ENCODE assay signal across 10 cellular contexts in genomic region chr11:74517592-74517991, GRCh38. TPM values are rescaled to one million over a fixed set of nuclear protein-coding genes. Genes with fewer than 3 reads are reported as not detected.
DNase-seq lines count a peak whose midpoint lies in the region; ATAC-seq, FAIRE-seq and TF ChIP-seq lines count a peak whose summit lies in the region.
"Not testable (repeated sequence)": the region's sequence is repeated elsewhere in the genome, so short reads cannot be mapped to it uniquely, and the experiment has no call there.
"Had no signal": no experiment of that assay in that cellular context is flagged by ENCODE, and none has a peak within 500 bp of the region (broad histone marks: within the 10 kb centered on the region; RNA-seq: fewer than 3 reads in every experiment).

No MANE protein-coding gene starts in this region.

- H3K27me3 ChIP-seq in K562 (ENCODE audit: control insufficient read depth in 2 of 2, insufficient read depth in 2 of 2, low read length in 2 of 2) = not testable (repeated sequence)

- intact Hi-C loops in activated T-helper 1 cell treated with anti-CD3 and anti-CD28 coated beads, Interleukin-12 subunit alpha, Interleukin-12 subunit beta, Interleukin-2, Interleukin-4 antibody, amounts not matched to agents 30 ng/mL and 10 ng/mL and 1 ng/mL, durations not matched to agents 14 hours and 24 hours and 36 hours (cut with micrococcal nuclease); K562 (cut with micrococcal nuclease): not testable (repeated sequence)

- not testable (repeated sequence) for H3K79me2 ChIP-seq in K562 (ENCODE audit: control insufficient read depth, insufficient read depth, low read length)

- POLR2A ChIA-PET in HEK293 (lab: Yijun Ruan, JAX); K562 (lab: Yijun Ruan, JAX): not testable (repeated sequence)

- 21% methylated on average over 6 of the region's 6 CpGs for WGBS in K562 (ENCODE audit: insufficient coverage, low coverage, missing lambda C conversion rate)

- H3K4me2 ChIP-seq in K562 (ENCODE audit: insufficient read depth, low read length) = not testable (repeated sequence)

- H3K9me3 Mint-ChIP-seq in activated T-helper 1 cell treated with anti-CD3 and anti-CD28 coated beads, Interleukin-12 subunit alpha, Interleukin-12 subunit beta, Interleukin-2, Interleukin-4 antibody, amounts not matched to agents 30 ng/mL and 10 ng/mL and 1 ng/mL, durations not matched to agents 14 hours and 24 hours and 36 hours = not testable (repeated sequence)

- not testable (repeated sequence) for H3K27ac ChIP-seq in HEK293 (ENCODE audit: extremely low read depth, low read depth, low read length); K562 (ENCODE audit: extremely low read depth, low read depth, low read length)

- H3K4me1 Mint-ChIP-seq in activated T-helper 1 cell treated with anti-CD3 and anti-CD28 coated beads, Interleukin-12 subunit alpha, Interleukin-12 subunit beta, Interleukin-2, Interleukin-4 antibody, amounts not matched to agents 30 ng/mL and 10 ng/mL and 1 ng/mL, durations not matched to agents 14 hours and 24 hours and 36 hours (ENCODE audit: low read depth) = not testable (repeated sequence)

- in situ Hi-C loops in K562 (cut with MboI) = not testable (repeated sequence)

- H3K27ac Mint-ChIP-seq in activated T-helper 1 cell treated with anti-CD3 and anti-CD28 coated beads, Interleukin-12 subunit alpha, Interleukin-12 subunit beta, Interleukin-2, Interleukin-4 antibody, amounts not matched to agents 30 ng/mL and 10 ng/mL and 1 ng/mL, durations not matched to agents 14 hours and 24 hours and 36 hours = peak overlapping the region; percentile 13

- not testable (repeated sequence) for H3K4me1 ChIP-seq in HEK293 (ENCODE audit: control insufficient read depth, insufficient read depth, low read length); K562 (replicated peaks in 1 of 2; ENCODE audit: control insufficient read depth in 2 of 2, insufficient read depth in 2 of 2, low read length in 2 of 2)

- not testable (repeated sequence) for TF ChIP-seq RAD21 in K562 (CRISPR knock-in tag; conservative IDR thresholded peaks at IDR 0.05 in 1 of 2, IDR thresholded peaks at IDR 0.05 in 1 of 2)

- ATAC-seq in SK-N-SH treated with all-trans-retinoic acid at 6 μM for 48 hours, K562: not testable (repeated sequence)

- not testable (repeated sequence) for BruUV-seq in K562 (replicated peaks; lab: Mats Ljungman, UMichigan)

- not testable (repeated sequence) for TF ChIP-seq EP300 in K562 (IDR thresholded peaks at IDR 0.05; ENCODE audit: low read length)

- CTCF ChIA-PET in HEK293 (lab: Yijun Ruan, JAX); K562 (lab: Yijun Ruan, JAX; ENCODE audit: low intra/inter-chr PET ratio): not testable (repeated sequence)

- DNase-seq in activated T-helper 1 cell treated with anti-CD3 and anti-CD28 coated beads, Interleukin-12 subunit alpha, Interleukin-12 subunit beta, Interleukin-2, Interleukin-4 antibody, amounts not matched to agents 30 ng/mL and 10 ng/mL and 1 ng/mL, durations not matched to agents 14 hours and 24 hours and 36 hours (ENCODE audit: low spot score); K562 (ENCODE audit: extremely low read depth in 1 of 4, low spot score in 3 of 4): not testable (repeated sequence)

- H3K4me3 Mint-ChIP-seq in activated T-helper 1 cell treated with anti-CD3 and anti-CD28 coated beads, Interleukin-12 subunit alpha, Interleukin-12 subunit beta, Interleukin-2, Interleukin-4 antibody, amounts not matched to agents 30 ng/mL and 10 ng/mL and 1 ng/mL, durations not matched to agents 14 hours and 24 hours and 36 hours = not testable (repeated sequence)

- not testable (repeated sequence) for H3K9ac ChIP-seq in K562 (ENCODE audit: insufficient read depth in 1 of 2, low read depth in 2 of 2, low read length in 2 of 2)

- not testable (repeated sequence) for H2AFZ ChIP-seq in K562 (ENCODE audit: low read depth, low read length)

- H3K9me1 ChIP-seq in K562 (ENCODE audit: control insufficient read depth, insufficient read depth, low read length) = not testable (repeated sequence)

- H3K4me3 ChIP-seq in HEK293 (ENCODE audit: low read depth, low read length); K562: not testable (repeated sequence)

- not testable (repeated sequence) for H3K9me3 ChIP-seq in HEK293 (ENCODE audit: control insufficient read depth, insufficient read depth, low read depth, low read length); K562 (replicated peaks; ENCODE audit: control insufficient read depth, insufficient read depth, low read depth, low read length)

- H3K27me3 Mint-ChIP-seq in activated T-helper 1 cell treated with anti-CD3 and anti-CD28 coated beads, Interleukin-12 subunit alpha, Interleukin-12 subunit beta, Interleukin-2, Interleukin-4 antibody, amounts not matched to agents 30 ng/mL and 10 ng/mL and 1 ng/mL, durations not matched to agents 14 hours and 24 hours and 36 hours (ENCODE audit: insufficient read depth) = peaks cover 36% of the 10 kb centered on the region

- not testable (repeated sequence) for TF ChIP-seq POLR2A in K562 (conservative IDR thresholded peaks at IDR 0.05)

- not testable (repeated sequence) for FAIRE-seq in K562 (lab: Jason Lieb, UNC)

- H4K20me1 ChIP-seq in K562 (replicated peaks; ENCODE audit: control insufficient read depth, insufficient read depth, low read length) = not testable (repeated sequence)

- H3K36me3 Mint-ChIP-seq in activated T-helper 1 cell treated with anti-CD3 and anti-CD28 coated beads, Interleukin-12 subunit alpha, Interleukin-12 subunit beta, Interleukin-2, Interleukin-4 antibody, amounts not matched to agents 30 ng/mL and 10 ng/mL and 1 ng/mL, durations not matched to agents 14 hours and 24 hours and 36 hours (ENCODE audit: low read depth) = not testable (repeated sequence)

- not testable (repeated sequence) for TF ChIP-seq CTCF in HEK293 (tag by site-specific recombination; IDR thresholded peaks at IDR 0.05); K562 (IDR thresholded peaks at IDR 0.05 in 2 of 3, conservative IDR thresholded peaks at IDR 0.05 in 1 of 3; ENCODE audit: insufficient read depth in 2 of 3, low read depth in 1 of 3, low read length in 3 of 3)

- not testable (repeated sequence) for H3K36me3 ChIP-seq in HEK293 (ENCODE audit: control insufficient read depth in 2 of 2, insufficient read depth in 1 of 2, low read length in 2 of 2); K562 (ENCODE audit: control insufficient read depth, insufficient read depth, low read length)

TF ChIP-seq in HEK293, 187 proteins besides CTCF, POLR2A, EP300 and RAD21:
- TF ChIP-seq ZNF146 (tag by site-specific recombination; IDR thresholded peaks at IDR 0.05) = peak; percentile 52; the same call in 1 of the 2 replicates

TF ChIP-seq in SK-N-SH treated with all-trans-retinoic acid at 6 μM for 48 hours, 23 proteins besides CTCF, POLR2A, EP300 and RAD21:
- TF ChIP-seq ZNF8 (CRISPR knock-in tag; IDR thresholded peaks at IDR 0.05) = 0 out of 2 replicates have a peak, but pooled peaks have one; percentile 37

TF ChIP-seq in K562, 482 proteins besides CTCF, POLR2A, EP300 and RAD21:
- TF ChIP-seq ZNF146 (CRISPR knock-in tag; IDR thresholded peaks at IDR 0.05; ENCODE audit: unreplicated experiment) = peak; percentile 71
TF ChIP-seq in K562: peak in this region for 1; not testable (repeated sequence) for 481.

RNA-seq across cellular contexts. Expression of gene LIPT2, which starts 24.1 kb away (rescaled TPM):
- 2.7 and 3.4 TPM in 2 replicates for total RNA-seq in activated T-helper 1 cell treated with anti-CD3 and anti-CD28 coated beads, Interleukin-12 subunit alpha, Interleukin-12 subunit beta, Interleukin-2, Interleukin-4 antibody, amounts not matched to agents 30 ng/mL and 10 ng/mL and 1 ng/mL, durations not matched to agents 14 hours and 24 hours and 36 hours
- 3.1 TPM in 1 of 2 replicates, not detected in the other for total RNA-seq in K562 (2011; cell fraction: chromatin; rRNA removed; ENCODE audit: low replicate concordance)
- total RNA-seq in K562 (2011; cell fraction: nucleolus; rRNA removed) = 3.4 and 4.3 TPM in 2 replicates
- total RNA-seq in K562 (2011; cell fraction: nucleoplasm; rRNA removed) = 3.1 and 3.6 TPM in 2 replicates
- total RNA-seq in K562 (2014; rRNA removed) (4.5 and 5.5 TPM in 2 replicates), K562 (2014; rRNA removed; fragmentation: Illumina TruSeq; extraction: Trizol) (2.3 and 3.3 TPM in 2 replicates), K562 (2015; rRNA removed; fragmentation: Illumina TruSeq; extraction: Trizol) (3.6 and 4.7 TPM in 2 replicates), K562 (2021) (2.6 and 2.9 TPM in 2 replicates)
- polyA plus RNA-seq in K562 (2011; rRNA removed) (4.5 and 5.2 TPM in 2 replicates), K562 (2014; fragmentation: Illumina TruSeq; extraction: Trizol) (3.3 and 4.3 TPM in 2 replicates), K562 (2014; fragmentation: Nextera tagmentation; extraction: Ambion mirVana) (1 to 10 TPM in 1 of 2 experiments, under 1 TPM in 1; 1.00 to 1.4 TPM), K562 (2014; rRNA removed) (2.9 and 3.5 TPM in 2 replicates)
- polyA plus RNA-seq in K562 (2011; cell fraction: cytosol; rRNA removed) = 4.2 and 6.6 TPM in 2 replicates
- polyA plus RNA-seq in K562 (2011; cell fraction: nucleus; rRNA removed) = 1.4 and 3.0 TPM in 2 replicates
- 2.8 and 3.9 TPM in 2 replicates for polyA plus RNA-seq in K562 (2012)
- 3.7 and 3.9 TPM in 2 replicates for polyA minus RNA-seq in K562 (2011; rRNA and poly(A)+ RNA removed)
- 2.1 and 2.7 TPM in 2 replicates for polyA minus RNA-seq in K562 (2011; cell fraction: cytosol; rRNA and poly(A)+ RNA removed)
- polyA minus RNA-seq in K562 (2011; cell fraction: nucleus; rRNA and poly(A)+ RNA removed) = 2.6 and 3.2 TPM in 2 replicates

RNA-seq across cellular contexts. Expression of gene KCNE3, which starts 50.2 kb away (rescaled TPM):
- not detected in 2 replicates for total RNA-seq in activated T-helper 1 cell treated with anti-CD3 and anti-CD28 coated beads, Interleukin-12 subunit alpha, Interleukin-12 subunit beta, Interleukin-2, Interleukin-4 antibody, amounts not matched to agents 30 ng/mL and 10 ng/mL and 1 ng/mL, durations not matched to agents 14 hours and 24 hours and 36 hours
- total RNA-seq in K562 (2011; cell fraction: chromatin; rRNA removed; ENCODE audit: low replicate concordance) = 2.7 and 3.5 TPM in 2 replicates
- 1.7 and 3.3 TPM in 2 replicates for total RNA-seq in K562 (2011; cell fraction: nucleolus; rRNA removed)
- 3.2 and 3.9 TPM in 2 replicates for total RNA-seq in K562 (2011; cell fraction: nucleoplasm; rRNA removed)
- total RNA-seq in K562 (2014; rRNA removed) (6.8 and 7.2 TPM in 2 replicates), K562 (2014; rRNA removed; fragmentation: Illumina TruSeq; extraction: Trizol) (7.0 and 8.0 TPM in 2 replicates), K562 (2015; rRNA removed; fragmentation: Illumina TruSeq; extraction: Trizol) (5.2 and 5.7 TPM in 2 replicates), K562 (2021) (5.9 and 6.2 TPM in 2 replicates)
- polyA plus RNA-seq in K562 (2011; rRNA removed) (2.0 and 2.4 TPM in 2 replicates), K562 (2014; fragmentation: Illumina TruSeq; extraction: Trizol) (7.9 and 8.4 TPM in 2 replicates), K562 (2014; fragmentation: Nextera tagmentation; extraction: Ambion mirVana) (1 to 10 TPM; 1.6 to 2.3 TPM), K562 (2014; rRNA removed) (8.7 and 9.9 TPM in 2 replicates)
- polyA plus RNA-seq in K562 (2011; cell fraction: cytosol; rRNA removed) = 1.8 and 3.4 TPM in 2 replicates
- polyA plus RNA-seq in K562 (2011; cell fraction: nucleus; rRNA removed) = 2.1 and 2.6 TPM in 2 replicates
- 6.7 and 11.4 TPM in 2 replicates for polyA plus RNA-seq in K562 (2012)
- 1.0 and 2.6 TPM in 2 replicates for polyA minus RNA-seq in K562 (2011; rRNA and poly(A)+ RNA removed)
- polyA minus RNA-seq in K562 (2011; cell fraction: cytosol; rRNA and poly(A)+ RNA removed) = 1.4 and 1.6 TPM in 2 replicates
- polyA minus RNA-seq in K562 (2011; cell fraction: nucleus; rRNA and poly(A)+ RNA removed) = 0.67 TPM in 2 replicates
- total RNA-seq: A172; B cell; CD4-positive, CD25-positive, alpha-beta regulatory T cell; CD8-positive, alpha-beta T cell had no signal
- polyA plus RNA-seq: CD4-positive, alpha-beta memory T cell; CD8-positive, alpha-beta memory T cell had no signal
